Comparison of ENCODE assay signal across 8 cellular contexts in genomic region chr20:59006167-59006863, GRCh38. TPM values are rescaled to one million over a fixed set of nuclear protein-coding genes. Genes with fewer than 3 reads are reported as not detected.
A peak's percentile ranks its signal among the peaks of the same experiment; 100 is the strongest.
DNase-seq lines count a peak whose midpoint lies in the region; ATAC-seq, FAIRE-seq and TF ChIP-seq lines count a peak whose summit lies in the region.

No MANE protein-coding gene starts in this region.

- H3K36me3 ChIP-seq in DOHH2 (ENCODE audit: control insufficient read depth, low read length) (peaks cover 46% of the 10 kb centered on the region), OCI-LY7 (ENCODE audit: insufficient read depth, low read length) (peaks cover 22% of the 10 kb centered on the region), endothelial cell of umbilical vein (ENCODE audit: control insufficient read depth in 2 of 2, extremely low read depth in 1 of 2, insufficient read depth in 2 of 2, low read length in 2 of 2) (peaks cover 0 to 18% of the 10 kb centered on the region in 2 experiments)
- H3K36me3 ChIP-seq in naive thymus-derived CD4-positive, alpha-beta T cell (ENCODE audit: control insufficient read depth in 2 of 3, insufficient read depth in 3 of 3, low read length in 3 of 3): no peaks in the 10 kb centered on the region

- TF ChIP-seq POLR2A in endothelial cell of umbilical vein (IDR thresholded peaks at IDR 0.05; ENCODE audit: low read depth, low read length): no peak

- BruUV-seq in OCI-LY7 (replicated peaks; lab: Mats Ljungman, UMichigan) (TSS peak; percentile 45), endothelial cell of umbilical vein (replicated peaks; lab: Mats Ljungman, UMichigan) (no TSS peak)

- H3K79me2 ChIP-seq in DOHH2 (ENCODE audit: control insufficient read depth, low read length) (peaks cover 54% of the 10 kb centered on the region), OCI-LY7 (ENCODE audit: insufficient read depth, low read depth, low read length) (peaks cover 19% of the 10 kb centered on the region; the same call in 1 of the 2 replicates), endothelial cell of umbilical vein (ENCODE audit: control insufficient read depth, insufficient read depth, low read length) (peaks cover 42% of the 10 kb centered on the region)

- peaks cover 29 to 46% (median 34%) of the 10 kb centered on the region in 7 donors for H3K4me1 Mint-ChIP-seq in naive thymus-derived CD4-positive, alpha-beta T cell

- no peaks in the 10 kb centered on the region for H3K27me3 Mint-ChIP-seq in naive thymus-derived CD4-positive, alpha-beta T cell

- POLR2A ChIA-PET in OCI-LY7 (lab: Charles Lee): interaction anchor here (1.0 to 2.3 kb wide), 2 partner anchors 37 to 99 kb away, joined by 4 to 5 read pairs; no protein-coding TSS in a partner anchor
- POLR2A ChIA-PET in endothelial cell of umbilical vein (lab: Charles Lee): no interaction called here
- POLR2A ChIA-PET in naive thymus-derived CD4-positive, alpha-beta T cell (lab: Charles Lee): interaction anchor here (1.7 to 2.1 kb wide), 2 partner anchors 26 to 116 kb away, joined by 4 to 10 read pairs; partner anchors contain the start of gene ATP5F1E

- H3K9me3 Mint-ChIP-seq in naive thymus-derived CD4-positive, alpha-beta T cell: no peaks in the 10 kb centered on the region

- peak overlapping the region; percentile 84 for H3K4me3 ChIP-seq in DOHH2 (ENCODE audit: low read length)
- peak overlapping the region; percentile 74 for H3K4me3 ChIP-seq in OCI-LY7 (ENCODE audit: low read depth, low read length, poor library complexity, severe bottlenecking)
- peak overlapping the region; percentile 64 to 74 (median 68) for H3K4me3 ChIP-seq in endothelial cell of umbilical vein (replicated peaks in 1 of 3; ENCODE audit: insufficient read depth in 1 of 3, low read depth in 1 of 3, low read length in 3 of 3)
- H3K4me3 ChIP-seq in naive thymus-derived CD4-positive, alpha-beta T cell (ENCODE audit: low read length): peak overlapping the region; percentile 55

- peak overlapping the region; percentile 94 for H3K9ac ChIP-seq in endothelial cell of umbilical vein (replicated peaks; ENCODE audit: extremely low read depth, insufficient read depth, low read length)

- peaks cover 9% of the 10 kb centered on the region for H3F3A ChIP-seq in DOHH2 (ENCODE audit: control insufficient read depth, insufficient read depth)

- H3K27ac ChIP-seq in DOHH2 (ENCODE audit: low read depth, low read length) (peak overlapping the region; percentile 88), OCI-LY7 (ENCODE audit: low read depth, low read length, poor library complexity, severe bottlenecking) (peak overlapping the region; percentile 85), endothelial cell of umbilical vein (ENCODE audit: insufficient read depth, low read depth, low read length) (peak overlapping the region; percentile 89)
- H3K27ac ChIP-seq in naive thymus-derived CD4-positive, alpha-beta T cell (ENCODE audit: low read depth, low read length): peak overlapping the region; percentile 62

- H4K20me1 ChIP-seq in DOHH2 (ENCODE audit: control insufficient read depth, insufficient read depth, low read depth, low read length): peaks cover 16% of the 10 kb centered on the region; the same call in 1 of the 2 replicates
- H4K20me1 ChIP-seq in OCI-LY7 (ENCODE audit: insufficient read depth, low read length): no peaks in the 10 kb centered on the region
- H4K20me1 ChIP-seq in endothelial cell of umbilical vein (replicated peaks; ENCODE audit: control insufficient read depth, extremely low read depth, insufficient read depth, low read length): no peaks in the 10 kb centered on the region

- intact Hi-C loops in OCI-LY7 (cut with micrococcal nuclease; ENCODE audit: unreplicated experiment) (loop anchor here (2.0 to 10.0 kb wide), 2 partner anchors 158 to 354 kb away; partner anchors contain the start of gene ZNF831), endothelial cell of umbilical vein (cut with micrococcal nuclease) (loop anchor here (1.0 kb wide), 1 partner anchor 26 kb away; the partner anchor contains the start of gene ATP5F1E)
- intact Hi-C loops in naive thymus-derived CD4-positive, alpha-beta T cell (cut with micrococcal nuclease): loop anchor here (1.0 to 2.0 kb wide), 2 partner anchors 26 to 36 kb away; partner anchors contain the start of genes ATP5F1E (in 2 of the 2) and PRELID3B (in 1 of the 2)

- TF ChIP-seq CTCF in DOHH2 (IDR thresholded peaks at IDR 0.05; ENCODE audit: low read depth, low read length, poor library complexity, severe bottlenecking): no peak
- TF ChIP-seq CTCF in OCI-LY7 (conservative IDR thresholded peaks at IDR 0.05; ENCODE audit: low read length): no peak
- TF ChIP-seq CTCF in endothelial cell of umbilical vein (IDR thresholded peaks at IDR 0.05; ENCODE audit: extremely low read depth in 1 of 2, insufficient read depth in 1 of 2, low read depth in 1 of 2, low read length in 2 of 2): no peak

- H3K27me3 ChIP-seq in DOHH2 (ENCODE audit: control insufficient read depth, low read length) (no peaks in the 10 kb centered on the region), endothelial cell of umbilical vein (ENCODE audit: control insufficient read depth in 2 of 2, insufficient read depth in 2 of 2, low read length in 2 of 2) (no peaks in the 10 kb centered on the region)
- H3K27me3 ChIP-seq in naive thymus-derived CD4-positive, alpha-beta T cell (ENCODE audit: control insufficient read depth in 2 of 2, insufficient read depth in 2 of 2, low read length in 2 of 2): no peaks in the 10 kb centered on the region

- peak overlapping the region in 3 of 9 donors; percentile 47 to 93 (median 84) for H3K27ac Mint-ChIP-seq in naive thymus-derived CD4-positive, alpha-beta T cell

- H3K9me3 ChIP-seq in DOHH2 (ENCODE audit: control insufficient read depth, insufficient read depth, low read length) (no peaks in the 10 kb centered on the region), OCI-LY7 (ENCODE audit: low read length) (no peaks in the 10 kb centered on the region), endothelial cell of umbilical vein (replicated peaks; ENCODE audit: control insufficient read depth, insufficient read depth, low read length) (no peaks in the 10 kb centered on the region)
- H3K9me3 ChIP-seq in naive thymus-derived CD4-positive, alpha-beta T cell (ENCODE audit: control insufficient read depth in 2 of 3, low read length in 3 of 3): no peaks in the 10 kb centered on the region

- peak; percentile 34 for DNase-seq in OCI-LY7 (ENCODE audit: low spot score)
- DNase-seq in endothelial cell of umbilical vein (ENCODE audit: low read depth, low spot score): peak; percentile 34
- DNase-seq in naive thymus-derived CD4-positive, alpha-beta T cell: no peak
- DNase-seq in NCI-H1092 (lab: John Stamatoyannopoulos, UW): no peak
- DNase-seq in NCI-H345 (lab: John Stamatoyannopoulos, UW): no peak
- no peak for DNase-seq in amygdala (lab: John Stamatoyannopoulos, UW)
- no peak for DNase-seq in activated CD4-positive, CD25-positive, alpha-beta regulatory T cell (lab: John Stamatoyannopoulos, UW)

- no peaks in the 10 kb centered on the region for H3K9me2 ChIP-seq in DOHH2 (replicated peaks; ENCODE audit: control insufficient read depth, low read length)
- H3K9me2 ChIP-seq in OCI-LY7 (ENCODE audit: insufficient read depth, low read length): no peaks in the 10 kb centered on the region

- CTCF ChIA-PET in OCI-LY7 (lab: Charles Lee; ENCODE audit: unreplicated experiment): no interaction called here
- CTCF ChIA-PET in endothelial cell of umbilical vein (lab: Charles Lee): interaction anchor here (1.2 to 1.5 kb wide), 2 partner anchors 11 to 26 kb away, joined by 3 to 6 read pairs; partner anchors contain the start of gene ATP5F1E
- CTCF ChIA-PET in naive thymus-derived CD4-positive, alpha-beta T cell (lab: Charles Lee): no interaction called here

- H3K4me1 ChIP-seq in DOHH2 (ENCODE audit: control insufficient read depth, low read length) (peaks cover 65% of the 10 kb centered on the region), OCI-LY7 (ENCODE audit: insufficient read depth, low read length, poor library complexity, severe bottlenecking) (peaks cover 70% of the 10 kb centered on the region), endothelial cell of umbilical vein (ENCODE audit: control insufficient read depth, extremely low read depth, insufficient read depth, low read length) (peaks cover 35% of the 10 kb centered on the region)
- H3K4me1 ChIP-seq in naive thymus-derived CD4-positive, alpha-beta T cell (ENCODE audit: control insufficient read depth in 2 of 2, insufficient read depth in 2 of 2, low read length in 2 of 2): peaks cover 20 to 23% of the 10 kb centered on the region in 2 donors

- H3K36me3 Mint-ChIP-seq in naive thymus-derived CD4-positive, alpha-beta T cell: peaks cover 0 to 12% (median 0%) of the 10 kb centered on the region in 5 donors

- dilution Hi-C loops in endothelial cell of umbilical vein (cut with MboI; ENCODE audit: extremely low pct_ligation_motif_present, low sequenced_read_pairs): no loop called here

- no peak for FAIRE-seq in endothelial cell of umbilical vein (lab: Jason Lieb, UNC)

- H2AFZ ChIP-seq in OCI-LY7 (ENCODE audit: low read length): peak overlapping the region; percentile 50; the same call in 1 of the 2 replicates
- H2AFZ ChIP-seq in endothelial cell of umbilical vein (ENCODE audit: low read depth, low read length): peak overlapping the region; percentile 13

- no peaks in the 10 kb centered on the region for H3K9me1 ChIP-seq in endothelial cell of umbilical vein (replicated peaks; ENCODE audit: control insufficient read depth, extremely low read depth, insufficient read depth, low read length)

- H3K4me2 ChIP-seq in DOHH2 (ENCODE audit: low read length): peak overlapping the region; percentile 91
- H3K4me2 ChIP-seq in OCI-LY7 (ENCODE audit: low read length): peak overlapping the region; percentile 94
- peak overlapping the region; percentile 81 for H3K4me2 ChIP-seq in endothelial cell of umbilical vein (ENCODE audit: insufficient read depth, low read length)

- H3K4me3 Mint-ChIP-seq in naive thymus-derived CD4-positive, alpha-beta T cell: peak overlapping the region; percentile 68 to 89 (median 75)

- ATAC-seq in naive thymus-derived CD4-positive, alpha-beta T cell: no peak

RNA-seq across cellular contexts. Expression of gene CTSZ, which starts 0.7 kb away (rescaled TPM):
- total RNA-seq in OCI-LY7 (2014; rRNA removed; shearing (Covaris generic)): 47.2 and 50.5 TPM in 2 replicates
- 81.5 and 114 TPM in 2 replicates for total RNA-seq in OCI-LY7 (2022)
- total RNA-seq in endothelial cell of umbilical vein: 299 and 304 TPM in 2 replicates
- 323 and 387 TPM in 2 replicates for polyA plus RNA-seq in endothelial cell of umbilical vein
- 384 and 406 TPM in 2 replicates for polyA plus RNA-seq in endothelial cell of umbilical vein (2011; cell fraction: cytosol; rRNA removed)
- 161 and 176 TPM in 2 replicates for polyA plus RNA-seq in endothelial cell of umbilical vein (2011; cell fraction: nucleus; rRNA removed)
- polyA plus RNA-seq in endothelial cell of umbilical vein (2012): 295 and 377 TPM in 2 replicates
- 334 TPM in 2 replicates for polyA minus RNA-seq in endothelial cell of umbilical vein
- 43.1 TPM for polyA minus RNA-seq in endothelial cell of umbilical vein (2011; cell fraction: cytosol; rRNA and poly(A)+ RNA removed)
- polyA minus RNA-seq in endothelial cell of umbilical vein (2011; cell fraction: nucleus; rRNA and poly(A)+ RNA removed): 47.0 and 69.2 TPM in 2 replicates
- total RNA-seq in naive thymus-derived CD4-positive, alpha-beta T cell: 100 to 1,000 TPM in 1 of 5 experiments, 10 to 100 TPM in 4; 29.5 to 165 (median 34.1) TPM
- polyA plus RNA-seq in naive thymus-derived CD4-positive, alpha-beta T cell: 1 to 10 TPM; 1.0 to 3.0 TPM

RNA-seq across cellular contexts. Expression of gene TUBB1, which starts 12.9 kb away (rescaled TPM):
- not detected in 2 replicates for total RNA-seq in OCI-LY7 (2014; rRNA removed; shearing (Covaris generic))
- total RNA-seq in OCI-LY7 (2022): 0.11 and 0.13 TPM in 2 replicates
- total RNA-seq in endothelial cell of umbilical vein: not detected in 2 replicates
- polyA plus RNA-seq in endothelial cell of umbilical vein: 0.02 and 0.04 TPM in 2 replicates
- polyA plus RNA-seq in endothelial cell of umbilical vein (2011; cell fraction: cytosol; rRNA removed): 0.01 TPM in 1 of 2 replicates, not detected in the other
- polyA plus RNA-seq in endothelial cell of umbilical vein (2011; cell fraction: nucleus; rRNA removed): 0.13 and 0.20 TPM in 2 replicates
- polyA plus RNA-seq in endothelial cell of umbilical vein (2012): 0.11 and 0.15 TPM in 2 replicates
- polyA minus RNA-seq in endothelial cell of umbilical vein: not detected in 2 replicates
- polyA minus RNA-seq in endothelial cell of umbilical vein (2011; cell fraction: cytosol; rRNA and poly(A)+ RNA removed): not detected
- not detected in 2 replicates for polyA minus RNA-seq in endothelial cell of umbilical vein (2011; cell fraction: nucleus; rRNA and poly(A)+ RNA removed)
- 1 to 10 TPM in 1 of 5 experiments, under 1 TPM in 1, not detected in 3; 0.98 to 9.5 TPM for total RNA-seq in naive thymus-derived CD4-positive, alpha-beta T cell
- polyA plus RNA-seq in naive thymus-derived CD4-positive, alpha-beta T cell: under 1 TPM; 0.14 to 0.22 TPM

RNA-seq across cellular contexts. Expression of gene NELFCD, which starts 25.3 kb away (rescaled TPM):
- 83.4 and 90.7 TPM in 2 replicates for total RNA-seq in OCI-LY7 (2014; rRNA removed; shearing (Covaris generic))
- total RNA-seq in OCI-LY7 (2022): 143 and 155 TPM in 2 replicates
- total RNA-seq in endothelial cell of umbilical vein: 92.5 and 93.2 TPM in 2 replicates
- polyA plus RNA-seq in endothelial cell of umbilical vein: 75.8 and 90.1 TPM in 2 replicates
- 116 and 117 TPM in 2 replicates for polyA plus RNA-seq in endothelial cell of umbilical vein (2011; cell fraction: cytosol; rRNA removed)
- 290 and 328 TPM in 2 replicates for polyA plus RNA-seq in endothelial cell of umbilical vein (2011; cell fraction: nucleus; rRNA removed)
- 77.8 and 85.4 TPM in 2 replicates for polyA plus RNA-seq in endothelial cell of umbilical vein (2012)
- polyA minus RNA-seq in endothelial cell of umbilical vein: 67.7 and 82.1 TPM in 2 replicates
- polyA minus RNA-seq in endothelial cell of umbilical vein (2011; cell fraction: cytosol; rRNA and poly(A)+ RNA removed): 65.2 TPM
- 59.1 and 75.2 TPM in 2 replicates for polyA minus RNA-seq in endothelial cell of umbilical vein (2011; cell fraction: nucleus; rRNA and poly(A)+ RNA removed)
- 10 to 100 TPM; 84.5 to 96.1 (median 90.8) TPM for total RNA-seq in naive thymus-derived CD4-positive, alpha-beta T cell
- polyA plus RNA-seq in naive thymus-derived CD4-positive, alpha-beta T cell: 10 to 100 TPM; 65.0 to 81.6 TPM

RNA-seq across cellular contexts. Expression of gene ATP5F1E, which starts 25.8 kb away (rescaled TPM):
- 36.7 and 42.4 TPM in 2 replicates for total RNA-seq in OCI-LY7 (2014; rRNA removed; shearing (Covaris generic))
- total RNA-seq in OCI-LY7 (2022) (65.4 and 67.2 TPM in 2 replicates), endothelial cell of umbilical vein (107 and 114 TPM in 2 replicates)
- 20.2 and 29.0 TPM in 2 replicates for polyA plus RNA-seq in endothelial cell of umbilical vein
- polyA plus RNA-seq in endothelial cell of umbilical vein (2011; cell fraction: cytosol; rRNA removed): 52.0 and 63.6 TPM in 2 replicates
- polyA plus RNA-seq in endothelial cell of umbilical vein (2011; cell fraction: nucleus; rRNA removed): 21.9 and 28.7 TPM in 2 replicates
- 124 and 221 TPM in 2 replicates for polyA plus RNA-seq in endothelial cell of umbilical vein (2012)
- 13.2 and 13.4 TPM in 2 replicates for polyA minus RNA-seq in endothelial cell of umbilical vein
- 24.8 TPM for polyA minus RNA-seq in endothelial cell of umbilical vein (2011; cell fraction: cytosol; rRNA and poly(A)+ RNA removed)
- polyA minus RNA-seq in endothelial cell of umbilical vein (2011; cell fraction: nucleus; rRNA and poly(A)+ RNA removed): 34.2 and 44.0 TPM in 2 replicates
- total RNA-seq in naive thymus-derived CD4-positive, alpha-beta T cell: 10 to 100 TPM; 57.0 to 81.7 (median 67.4) TPM
- polyA plus RNA-seq in naive thymus-derived CD4-positive, alpha-beta T cell: 10 to 100 TPM; 31.4 to 75.7 TPM

RNA-seq across cellular contexts. Expression of gene PRELID3B, which starts 36.3 kb away (rescaled TPM):
- 77.2 and 99.4 TPM in 2 replicates for total RNA-seq in OCI-LY7 (2014; rRNA removed; shearing (Covaris generic))
- total RNA-seq in OCI-LY7 (2022) (119 and 122 TPM in 2 replicates), endothelial cell of umbilical vein (47.4 and 57.2 TPM in 2 replicates)
- polyA plus RNA-seq in endothelial cell of umbilical vein: 12.1 and 14.9 TPM in 2 replicates
- 26.1 and 28.8 TPM in 2 replicates for polyA plus RNA-seq in endothelial cell of umbilical vein (2011; cell fraction: cytosol; rRNA removed)
- polyA plus RNA-seq in endothelial cell of umbilical vein (2011; cell fraction: nucleus; rRNA removed): 15.9 and 16.0 TPM in 2 replicates
- 43.9 and 54.5 TPM in 2 replicates for polyA plus RNA-seq in endothelial cell of umbilical vein (2012)
- polyA minus RNA-seq in endothelial cell of umbilical vein: 88.1 and 114 TPM in 2 replicates
- polyA minus RNA-seq in endothelial cell of umbilical vein (2011; cell fraction: cytosol; rRNA and poly(A)+ RNA removed): 126 TPM
- 17.4 and 22.8 TPM in 2 replicates for polyA minus RNA-seq in endothelial cell of umbilical vein (2011; cell fraction: nucleus; rRNA and poly(A)+ RNA removed)
- 10 to 100 TPM; 37.1 to 70.4 (median 44.0) TPM for total RNA-seq in naive thymus-derived CD4-positive, alpha-beta T cell
- polyA plus RNA-seq in naive thymus-derived CD4-positive, alpha-beta T cell: 10 to 100 TPM; 17.6 to 27.4 TPM

Comparison
In these comparisons a context has a peak if more than half of its experiments do, and no peak if none do; other contexts are left out.
1. DNase-seq: peak in OCI-LY7 (single experiment) and endothelial cell of umbilical vein (single experiment); none in naive thymus-derived CD4-positive, alpha-beta T cell (0 of 9), NCI-H1092 (single experiment), NCI-H345 (single experiment), amygdala (0 of 56) and activated CD4-positive, CD25-positive, alpha-beta regulatory T cell (0 of 4).
2. Peak in every context shown above with its lines, with median percentiles within 50 percentile points of each other: H3K27ac ChIP-seq, H3K4me2 ChIP-seq and H3K4me3 ChIP-seq.